1 cellular context compared by ENCODE assay signal in genomic region chr10:33536508-33536907, GRCh38.
TF ChIP-seq lines count a peak whose summit lies in the region.

No MANE protein-coding gene starts in this region.

TF ChIP-seq in GM23338, 12 proteins besides CTCF, POLR2A, EP300 and RAD21 (continued from another document):
- TF ChIP-seq, protein P1, sequence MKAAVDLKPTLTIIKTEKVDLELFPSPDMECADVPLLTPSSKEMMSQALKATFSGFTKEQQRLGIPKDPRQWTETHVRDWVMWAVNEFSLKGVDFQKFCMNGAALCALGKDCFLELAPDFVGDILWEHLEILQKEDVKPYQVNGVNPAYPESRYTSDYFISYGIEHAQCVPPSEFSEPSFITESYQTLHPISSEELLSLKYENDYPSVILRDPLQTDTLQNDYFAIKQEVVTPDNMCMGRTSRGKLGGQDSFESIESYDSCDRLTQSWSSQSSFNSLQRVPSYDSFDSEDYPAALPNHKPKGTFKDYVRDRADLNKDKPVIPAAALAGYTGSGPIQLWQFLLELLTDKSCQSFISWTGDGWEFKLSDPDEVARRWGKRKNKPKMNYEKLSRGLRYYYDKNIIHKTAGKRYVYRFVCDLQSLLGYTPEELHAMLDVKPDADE (IDR thresholded peaks at IDR 0.05): no peak
- TF ChIP-seq REST (IDR thresholded peaks at IDR 0.05; ENCODE audit: unreplicated experiment): no peak
- TF ChIP-seq POLR2AphosphoS5 (IDR thresholded peaks at IDR 0.05; ENCODE audit: low read depth): no peak
- TF ChIP-seq, protein P2, sequence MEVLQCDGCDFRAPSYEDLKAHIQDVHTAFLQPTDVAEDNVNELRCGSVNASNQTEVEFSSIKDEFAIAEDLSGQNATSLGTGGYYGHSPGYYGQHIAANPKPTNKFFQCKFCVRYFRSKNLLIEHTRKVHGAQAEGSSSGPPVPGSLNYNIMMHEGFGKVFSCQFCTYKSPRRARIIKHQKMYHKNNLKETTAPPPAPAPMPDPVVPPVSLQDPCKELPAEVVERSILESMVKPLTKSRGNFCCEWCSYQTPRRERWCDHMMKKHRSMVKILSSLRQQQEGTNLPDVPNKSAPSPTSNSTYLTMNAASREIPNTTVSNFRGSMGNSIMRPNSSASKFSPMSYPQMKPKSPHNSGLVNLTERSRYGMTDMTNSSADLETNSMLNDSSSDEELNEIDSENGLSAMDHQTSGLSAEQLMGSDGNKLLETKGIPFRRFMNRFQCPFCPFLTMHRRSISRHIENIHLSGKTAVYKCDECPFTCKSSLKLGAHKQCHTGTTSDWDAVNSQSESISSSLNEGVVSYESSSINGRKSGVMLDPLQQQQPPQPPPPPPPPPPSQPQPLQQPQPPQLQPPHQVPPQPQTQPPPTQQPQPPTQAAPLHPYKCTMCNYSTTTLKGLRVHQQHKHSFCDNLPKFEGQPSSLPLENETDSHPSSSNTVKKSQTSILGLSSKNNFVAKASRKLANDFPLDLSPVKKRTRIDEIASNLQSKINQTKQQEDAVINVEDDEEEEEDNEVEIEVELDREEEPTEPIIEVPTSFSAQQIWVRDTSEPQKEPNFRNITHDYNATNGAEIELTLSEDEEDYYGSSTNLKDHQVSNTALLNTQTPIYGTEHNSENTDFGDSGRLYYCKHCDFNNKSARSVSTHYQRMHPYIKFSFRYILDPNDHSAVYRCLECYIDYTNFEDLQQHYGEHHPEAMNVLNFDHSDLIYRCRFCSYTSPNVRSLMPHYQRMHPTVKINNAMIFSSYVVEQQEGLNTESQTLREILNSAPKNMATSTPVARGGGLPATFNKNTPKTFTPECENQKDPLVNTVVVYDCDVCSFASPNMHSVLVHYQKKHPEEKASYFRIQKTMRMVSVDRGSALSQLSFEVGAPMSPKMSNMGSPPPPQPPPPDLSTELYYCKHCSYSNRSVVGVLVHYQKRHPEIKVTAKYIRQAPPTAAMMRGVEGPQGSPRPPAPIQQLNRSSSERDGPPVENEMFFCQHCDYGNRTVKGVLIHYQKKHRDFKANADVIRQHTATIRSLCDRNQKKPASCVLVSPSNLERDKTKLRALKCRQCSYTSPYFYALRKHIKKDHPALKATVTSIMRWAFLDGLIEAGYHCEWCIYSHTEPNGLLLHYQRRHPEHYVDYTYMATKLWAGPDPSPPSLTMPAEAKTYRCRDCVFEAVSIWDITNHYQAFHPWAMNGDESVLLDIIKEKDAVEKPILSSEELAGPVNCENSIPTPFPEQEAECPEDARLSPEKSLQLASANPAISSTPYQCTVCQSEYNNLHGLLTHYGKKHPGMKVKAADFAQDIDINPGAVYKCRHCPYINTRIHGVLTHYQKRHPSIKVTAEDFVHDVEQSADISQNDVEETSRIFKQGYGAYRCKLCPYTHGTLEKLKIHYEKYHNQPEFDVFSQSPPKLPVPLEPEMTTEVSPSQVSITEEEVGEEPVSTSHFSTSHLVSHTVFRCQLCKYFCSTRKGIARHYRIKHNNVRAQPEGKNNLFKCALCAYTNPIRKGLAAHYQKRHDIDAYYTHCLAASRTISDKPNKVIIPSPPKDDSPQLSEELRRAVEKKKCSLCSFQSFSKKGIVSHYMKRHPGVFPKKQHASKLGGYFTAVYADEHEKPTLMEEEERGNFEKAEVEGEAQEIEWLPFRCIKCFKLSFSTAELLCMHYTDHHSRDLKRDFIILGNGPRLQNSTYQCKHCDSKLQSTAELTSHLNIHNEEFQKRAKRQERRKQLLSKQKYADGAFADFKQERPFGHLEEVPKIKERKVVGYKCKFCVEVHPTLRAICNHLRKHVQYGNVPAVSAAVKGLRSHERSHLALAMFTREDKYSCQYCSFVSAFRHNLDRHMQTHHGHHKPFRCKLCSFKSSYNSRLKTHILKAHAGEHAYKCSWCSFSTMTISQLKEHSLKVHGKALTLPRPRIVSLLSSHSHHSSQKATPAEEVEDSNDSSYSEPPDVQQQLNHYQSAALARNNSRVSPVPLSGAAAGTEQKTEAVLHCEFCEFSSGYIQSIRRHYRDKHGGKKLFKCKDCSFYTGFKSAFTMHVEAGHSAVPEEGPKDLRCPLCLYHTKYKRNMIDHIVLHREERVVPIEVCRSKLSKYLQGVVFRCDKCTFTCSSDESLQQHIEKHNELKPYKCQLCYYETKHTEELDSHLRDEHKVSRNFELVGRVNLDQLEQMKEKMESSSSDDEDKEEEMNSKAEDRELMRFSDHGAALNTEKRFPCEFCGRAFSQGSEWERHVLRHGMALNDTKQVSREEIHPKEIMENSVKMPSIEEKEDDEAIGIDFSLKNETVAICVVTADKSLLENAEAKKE (CRISPR knock-in tag; IDR thresholded peaks at IDR 0.05): no peak
- TF ChIP-seq ZNF331 (CRISPR knock-in tag; IDR thresholded peaks at IDR 0.05; ENCODE audit: low read depth): no peak
